Comparison of ENCODE assay signal across 15 cellular contexts in genomic region chr13:112481458-112481857, GRCh38.
A peak's percentile ranks its signal among the peaks of the same experiment; 100 is the strongest.
DNase-seq lines count a peak whose midpoint lies in the region.
"Had no signal": no experiment of that assay in that cellular context is flagged by ENCODE, and none has a peak within 500 bp of the region (broad histone marks: within the 10 kb centered on the region; RNA-seq: fewer than 3 reads in every experiment).

No MANE protein-coding gene starts in this region.

- DNase-seq in AG08395 (ENCODE audit: low spot score) (peak; percentile 19), ELR (ENCODE audit: low read depth) (peak; percentile 9), SW480 (ENCODE audit: low spot score) (peak; percentile 87), fibroblast of peridontal ligament (ENCODE audit: extremely low read depth) (peak; percentile 5), COLO668 (lab: John Stamatoyannopoulos, UW; ENCODE audit: unreplicated experiment) (no peak), DMS79 (lab: John Stamatoyannopoulos, UW) (no peak)
- DNase-seq in stimulated activated CD4-positive, alpha-beta T cell treated with anti-CD3 and anti-CD28 coated beads, Interleukin-15, amount 100 ng/mL, for 24 hours: no peak
- DNase-seq: CD8-positive, alpha-beta T cell; GDM1; IMR-90; Karpas-422; NCI-H1105; NCI-H2081; NK-92 treated with Interleukin-12 subunit alpha and Interleukin-12 subunit beta, amount 100 ng/mL, for 24 hours; Right ventricle myocardium superior had no signal

Comparison
In these comparisons a context has a peak if more than half of its experiments do, and no peak if none do; other contexts are left out.
1. DNase-seq: peak in AG08395 (single experiment), ELR (single experiment), SW480 (single experiment) and fibroblast of peridontal ligament (single experiment); none in COLO668 (single experiment), stimulated activated CD4-positive, alpha-beta T cell treated with anti-CD3 and anti-CD28 coated beads, Interleukin-15, amount 100 ng/mL, for 24 hours (single experiment) and DMS79 (single experiment).